ENCODE assay signal across 22 cellular contexts in genomic region chr2:83705146-83705545, GRCh38.
"Had no signal": no experiment of that assay in that cellular context is flagged by ENCODE, and none has a peak within 500 bp of the region (broad histone marks: within the 10 kb centered on the region; RNA-seq: fewer than 3 reads in every experiment).

No MANE protein-coding gene starts in this region.

- H3K36me3 ChIP-seq: breast epithelium, WERI-Rb-1 had no signal

- H3K27me3 ChIP-seq: breast epithelium had no signal

- H3K4me3 ChIP-seq: breast epithelium, SK-N-MC had no signal

- DNase-seq: activated CD4-positive, alpha-beta memory T cell treated with anti-CD3 and anti-CD28 coated beads, Interleukin-2, amount 10 ng/mL, durations not matched to agents 7 days and 5 days; activated CD4-positive, alpha-beta T cell treated with anti-CD3 and anti-CD28 coated beads for 36 hours; activated CD4-positive, alpha-beta T cell treated with anti-CD3 and anti-CD28 coated beads, Interleukin-2, amount 50 U/mL, for 1 hour; activated naive CD4-positive, alpha-beta T cell treated with anti-CD3 and anti-CD28 coated beads, Interleukin-2, amount 50 U/mL, for 16 hours; activated naive CD8-positive, alpha-beta T cell treated with anti-CD3 and anti-CD28 coated beads, Interleukin-2, amount 10 ng/mL, durations not matched to agents 7 days and 5 days; activated T-cell treated with anti-CD3 and anti-CD28 coated beads, Interleukin-2, amount 50 U/mL, for 72 hours; aorta; central memory CD4-positive, alpha-beta T cell; MM.1S; NCI-H1105; NCI-H146; NCI-H187 treated with DMSO at 0.1 percent for 48 hours; NCI-H2081 treated with DMSO at 0.1 percent for 48 hours; NCI-H2171 treated with DMSO at 0.1 percent for 48 hours; NCI-H226; NCI-H510A treated with DMSO at 0.1 percent for 48 hours; NCI-H69; T-helper 1 cell; WERI-Rb-1 had no signal

- ATAC-seq: activated CD4-positive, alpha-beta T cell treated with anti-CD3 and anti-CD28 coated beads for 36 hours; activated T-cell treated with anti-CD3 and anti-CD28 coated beads, Interleukin-2, amount 50 U/mL, for 72 hours; Right ventricle myocardium inferior had no signal

- H3K27ac ChIP-seq: breast epithelium, SK-N-MC, WERI-Rb-1 had no signal
